13 cellular contexts compared by ENCODE assay signal in genomic region chr12:46627686-46628085, GRCh38.
"Had no signal": no experiment of that assay in that cellular context is flagged by ENCODE, and none has a peak within 500 bp of the region (broad histone marks: within the 10 kb centered on the region; RNA-seq: fewer than 3 reads in every experiment).

No MANE protein-coding gene starts in this region.

- H3K27me3 ChIP-seq: dorsolateral prefrontal cortex, esophagus muscularis mucosa, heart right ventricle, neural progenitor cell, tibial artery, uterus had no signal

- H3K4me1 ChIP-seq: heart right ventricle, neural progenitor cell, uterus had no signal

- H3K9ac ChIP-seq: neural progenitor cell had no signal

- H2AFZ ChIP-seq: neural progenitor cell had no signal

- H3K4me2 ChIP-seq: neural progenitor cell had no signal

- DNase-seq: activated CD4-positive, CD25-positive, alpha-beta regulatory T cell treated with anti-CD3 and anti-CD28 coated beads, Interleukin-2, amount 50 U/mL, for 72 hours; activated naive CD4-positive, alpha-beta T cell; anterior cingulate cortex; dorsolateral prefrontal cortex; heart right ventricle; naive B cell; stimulated activated CD4-positive, alpha-beta T cell treated with anti-CD3 and anti-CD28 coated beads, Interleukin-4, amount 100 ng/mL, for 24 hours; stimulated activated naive CD4-positive, alpha-beta T cell; tibial artery; uterus had no signal

- H3K9me3 ChIP-seq: esophagus muscularis mucosa had no signal

- ATAC-seq: heart right ventricle had no signal

- H3K36me3 ChIP-seq: esophagus muscularis mucosa, heart right ventricle, neural progenitor cell, tibial artery, uterus had no signal

- H3K4me3 ChIP-seq: dorsolateral prefrontal cortex, esophagus muscularis mucosa, heart right ventricle, lung, neural progenitor cell, tibial artery, uterus had no signal

- H3K27ac ChIP-seq: dorsolateral prefrontal cortex, esophagus muscularis mucosa, heart right ventricle, neural progenitor cell, tibial artery, uterus had no signal
